ENCODE assay signal across 8 cellular contexts in the genomic region with DNA sequence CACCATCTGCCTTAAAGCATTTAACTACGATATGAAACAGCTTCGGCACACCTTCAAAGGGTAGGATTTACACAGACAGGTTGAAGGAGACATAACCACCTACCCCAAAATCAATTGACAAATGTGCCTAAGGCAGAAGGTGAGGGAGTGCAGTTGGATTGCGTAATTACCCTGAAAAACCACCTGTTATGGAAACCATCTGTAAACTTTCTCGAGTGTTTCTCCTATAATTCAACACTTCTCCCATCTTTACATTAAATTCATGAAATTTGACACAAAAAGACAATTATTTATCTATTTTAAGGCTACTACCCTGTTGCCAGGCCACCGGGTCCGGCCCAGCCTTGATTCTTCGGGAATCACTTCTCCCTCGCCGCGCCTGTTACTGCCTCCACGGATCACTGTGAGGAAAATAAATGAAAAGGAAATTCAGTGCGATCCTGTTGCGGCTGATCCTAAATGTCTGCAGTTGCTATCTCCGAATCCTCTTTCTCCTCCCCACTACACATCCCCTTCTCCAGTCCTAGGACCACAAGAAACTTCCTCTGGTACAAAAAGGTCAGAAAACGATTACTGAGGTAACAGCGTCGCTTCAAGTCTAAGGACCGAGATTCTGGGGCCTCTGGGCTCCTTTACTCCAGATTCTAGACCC. TPM values are rescaled to one million over a fixed set of nuclear protein-coding genes. Genes with fewer than 3 reads are reported as not detected.
DNase-seq lines count a peak whose midpoint lies in the region; ATAC-seq and TF ChIP-seq lines count a peak whose summit lies in the region.

No MANE protein-coding gene starts in this region.

- H2AFZ ChIP-seq in PC-3 (ENCODE audit: low read length), result peak overlapping the region; percentile 99

- H3K4me1 ChIP-seq in PC-3 (ENCODE audit: insufficient read depth, low read length), result peaks cover 16% of the 10 kb centered on the region
- H3K4me1 ChIP-seq in ectodermal cell (ENCODE audit: control insufficient read depth, insufficient read depth, low read length), result no peaks in the 10 kb centered on the region
- H3K4me1 ChIP-seq in aorta (ENCODE audit: control insufficient read depth in 1 of 2, insufficient read depth in 2 of 2, low read length in 2 of 2), result no peaks in the 10 kb centered on the region

- TF ChIP-seq CTCF in PC-3 (conservative IDR thresholded peaks at IDR 0.05; ENCODE audit: low read depth, low read length), result no peak
- no peak for TF ChIP-seq CTCF in mesothelial cell of epicardium (IDR thresholded peaks at IDR 0.05; ENCODE audit: unreplicated experiment)

- H3K4me1 Mint-ChIP-seq in mesothelial cell of epicardium, result peaks cover 29% of the 10 kb centered on the region

- CTCF ChIA-PET in PC-3 (lab: Charles Lee), result no interaction called here

- peak overlapping the region; percentile 95 for H3K4me2 ChIP-seq in PC-3 (ENCODE audit: low read length)

- peaks cover 8% of the 10 kb centered on the region for H3K36me3 ChIP-seq in PC-3 (ENCODE audit: low read depth, low read length)
- peaks cover 12% of the 10 kb centered on the region for H3K36me3 ChIP-seq in ectodermal cell (ENCODE audit: control insufficient read depth, insufficient read depth, low read length)
- peaks cover 0 to 2% of the 10 kb centered on the region in 2 donors for H3K36me3 ChIP-seq in aorta (ENCODE audit: control insufficient read depth in 1 of 2, insufficient read depth in 2 of 2, low read length in 1 of 2)

- ATAC-seq in PC-3 (peak; percentile 6), aorta (ENCODE audit: low FRiP score) (peak; percentile 33), GM18519 (IDR thresholded peaks at IDR 0.05; ENCODE audit: low FRiP score, unreplicated experiment) (no peak)

- peak overlapping the region; percentile 82 for H3K4me3 ChIP-seq in GM08714 (ENCODE audit: low read length)
- H3K4me3 ChIP-seq in PC-3 (ENCODE audit: low read length), result peak overlapping the region; percentile 81
- H3K4me3 ChIP-seq in ectodermal cell (ENCODE audit: insufficient read depth, low read depth, low read length), result peak overlapping the region; percentile 77
- peak overlapping the region; percentile 45 to 85 for H3K4me3 ChIP-seq in aorta (ENCODE audit: low read length in 2 of 2)

- DNase-seq in A172 (ENCODE audit: low spot score) (peak; percentile 8), PC-3 (peak; percentile 33), mesothelial cell of epicardium (ENCODE audit: low spot score in 2 of 2, unreplicated experiment in 2 of 2) (no peak), aorta (peak in 1 of 2 donors; percentile 46), GDM1 (lab: John Stamatoyannopoulos, UW) (no peak)

- H3K79me2 ChIP-seq in PC-3 (ENCODE audit: low read length), result peaks cover 24% of the 10 kb centered on the region

- intact Hi-C loops in PC-3 (cut with micrococcal nuclease), result loop anchor here (2.0 to 10.0 kb wide), 2 partner anchors 85 to 289 kb away; a partner anchor contains a TSS
- intact Hi-C loops in aorta (cut with DNase I), result loop anchor here in 1 of 2 donors (2.0 kb wide), 1 partner anchor 83 kb away; no protein-coding TSS in a partner anchor

- BruUV-seq in PC-3 (replicated peaks; lab: Mats Ljungman, UMichigan), result TSS peak; percentile 68

- peaks cover 12% of the 10 kb centered on the region for H3K36me3 Mint-ChIP-seq in mesothelial cell of epicardium

- H3K27ac Mint-ChIP-seq in mesothelial cell of epicardium, result peak overlapping the region; percentile 94

- H3K27me3 ChIP-seq in PC-3 (ENCODE audit: low read length), result no peaks in the 10 kb centered on the region
- peaks cover 13% of the 10 kb centered on the region for H3K27me3 ChIP-seq in ectodermal cell (ENCODE audit: control insufficient read depth, insufficient read depth, low read length, poor library complexity, severe bottlenecking)
- no peaks in the 10 kb centered on the region for H3K27me3 ChIP-seq in aorta (ENCODE audit: control insufficient read depth in 1 of 2, insufficient read depth in 2 of 2, low read length in 1 of 2)

- peaks cover 19% of the 10 kb centered on the region for H3K27me3 Mint-ChIP-seq in mesothelial cell of epicardium (ENCODE audit: low read depth)

- no peak overlapping the region for H3K27ac ChIP-seq in PC-3 (ENCODE audit: low read length)
- H3K27ac ChIP-seq in ectodermal cell (ENCODE audit: insufficient read depth, low read depth, low read length, poor library complexity, severe bottlenecking), result no peak overlapping the region
- peak overlapping the region in 1 of 2 donors; percentile 11 for H3K27ac ChIP-seq in aorta (ENCODE audit: low read depth in 1 of 2, low read length in 2 of 2)

- peak overlapping the region; percentile 90 for H3K9ac ChIP-seq in PC-3 (ENCODE audit: low read length)

- POLR2A ChIA-PET in PC-3 (lab: Charles Lee; ENCODE audit: unreplicated experiment), result no interaction called here

- no peaks in the 10 kb centered on the region for H4K20me1 ChIP-seq in PC-3 (ENCODE audit: low read length)

- no peaks in the 10 kb centered on the region for H3F3A ChIP-seq in PC-3 (ENCODE audit: low read length, unreplicated experiment)

- H3K9me3 ChIP-seq in PC-3 (ENCODE audit: low read length) (no peaks in the 10 kb centered on the region), ectodermal cell (ENCODE audit: control insufficient read depth, low read length) (no peaks in the 10 kb centered on the region), aorta (ENCODE audit: control insufficient read depth, low read length) (no peaks in the 10 kb centered on the region)

- no peaks in the 10 kb centered on the region for H3K9me2 ChIP-seq in PC-3 (replicated peaks; ENCODE audit: low read length)

- no peaks in the 10 kb centered on the region for H3K9me3 Mint-ChIP-seq in mesothelial cell of epicardium

- WGBS in ectodermal cell, 2 experiments, result 20% methylated on average over 18 of the region's 18 CpGs
- WGBS in aorta, 2 donors, result 18 to 19% methylated on average over 18 of the region's 18 CpGs

- peak overlapping the region; percentile 84 for H3K4me3 Mint-ChIP-seq in mesothelial cell of epicardium

RNA-seq across cellular contexts. Expression of a gene that starts 0.7 kb away (rescaled TPM):
- total RNA-seq in A172 (2014; rRNA removed; shearing (Covaris generic)), result 27.8 and 35.6 TPM in 2 replicates
- 29.0 and 29.3 TPM in 2 replicates for total RNA-seq in PC-3 (2014; rRNA removed)
- polyA plus RNA-seq in ectodermal cell (2013, experiment 1 of 4), result 65.8 TPM
- 64.7 TPM for polyA plus RNA-seq in ectodermal cell (2013, experiment 2 of 4)
- 52.5 TPM for polyA plus RNA-seq in ectodermal cell (2013, experiment 3 of 4)
- 55.9 TPM for polyA plus RNA-seq in ectodermal cell (2013, experiment 4 of 4)
- 34.1 to 39.8 TPM (median 38.8 TPM) in 3 replicates for total RNA-seq in mesothelial cell of epicardium
- 10 to 100 TPM; 17.5 to 20.4 TPM for total RNA-seq in aorta
- 10 to 100 TPM; 10.9 to 13.7 TPM for polyA plus RNA-seq in aorta

RNA-seq across cellular contexts. Expression of a gene that starts 0.8 kb away (rescaled TPM):
- total RNA-seq in A172 (2014; rRNA removed; shearing (Covaris generic)), result 4.5 and 4.7 TPM in 2 replicates
- total RNA-seq in PC-3 (2014; rRNA removed) (2.8 and 8.6 TPM in 2 replicates), mesothelial cell of epicardium (4.1 to 5.5 TPM (median 5.3 TPM) in 3 replicates), aorta (1 to 10 TPM; 4.3 to 6.0 TPM)
- polyA plus RNA-seq in ectodermal cell (2013, experiment 1 of 4), result 3.4 TPM
- polyA plus RNA-seq in ectodermal cell (2013, experiment 2 of 4), result 3.5 TPM
- polyA plus RNA-seq in ectodermal cell (2013, experiment 3 of 4), result 2.7 TPM
- polyA plus RNA-seq in ectodermal cell (2013, experiment 4 of 4), result 4.0 TPM
- polyA plus RNA-seq in aorta, result 1 to 10 TPM; 2.5 to 8.3 TPM

RNA-seq across cellular contexts. Expression of a gene that starts 60.0 kb away (rescaled TPM):
- not detected in 2 replicates for total RNA-seq in A172 (2014; rRNA removed; shearing (Covaris generic))
- total RNA-seq in PC-3 (2014; rRNA removed), result 0.12 and 0.91 TPM in 2 replicates
- 1.6 TPM for polyA plus RNA-seq in ectodermal cell (2013, experiment 1 of 4)
- polyA plus RNA-seq in ectodermal cell (2013, experiment 2 of 4), result 2.6 TPM
- polyA plus RNA-seq in ectodermal cell (2013, experiment 3 of 4), result 1.7 TPM
- polyA plus RNA-seq in ectodermal cell (2013, experiment 4 of 4), result 1.1 TPM
- total RNA-seq in mesothelial cell of epicardium, result 3.4 to 5.4 TPM (median 4.8 TPM) in 3 replicates
- 1 to 10 TPM; 1.4 to 5.5 TPM for total RNA-seq in aorta
- polyA plus RNA-seq in aorta, result under 1 TPM; 0.25 to 0.26 TPM

Comparison
In these comparisons a context has a peak if more than half of its experiments do, and no peak if none do; other contexts are left out.
1. DNase-seq: peak in A172 (single experiment) and PC-3 (single experiment); none in mesothelial cell of epicardium (0 of 2) and GDM1 (single experiment).
2. Peak in every context shown above with its lines, with median percentiles within 50 percentile points of each other: H3K4me3 ChIP-seq.